Comparison of ENCODE assay signal across 10 cellular contexts in the genomic region with DNA sequence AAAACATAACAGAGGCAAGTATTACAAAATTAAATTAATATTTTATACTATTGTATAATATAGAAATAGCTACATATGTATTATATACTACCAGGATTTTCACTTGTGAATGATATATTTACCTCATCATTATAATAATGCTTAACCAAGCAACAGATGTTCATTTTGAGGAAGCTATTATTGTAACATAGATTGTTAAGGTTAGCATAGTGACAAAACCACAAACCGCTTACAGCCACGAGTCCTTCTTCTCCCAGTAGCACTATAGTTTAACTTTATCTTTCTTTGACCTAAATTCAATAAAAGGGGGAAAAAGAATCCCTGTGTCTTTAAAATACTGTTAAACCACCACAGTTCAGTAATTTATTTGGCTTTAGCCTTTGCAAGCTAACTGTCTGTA.
DNase-seq lines count a peak whose midpoint lies in the region; ATAC-seq, FAIRE-seq and TF ChIP-seq lines count a peak whose summit lies in the region.
"Had no signal": no experiment of that assay in that cellular context is flagged by ENCODE, and none has a peak within 500 bp of the region (broad histone marks: within the 10 kb centered on the region; RNA-seq: fewer than 3 reads in every experiment).

No MANE protein-coding gene starts in this region.

- POLR2A ChIA-PET in activated CD8-positive, alpha-beta T cell treated with anti-CD3 and anti-CD28 coated beads for 36 hours (lab: Charles Lee) = no interaction called here
- POLR2A ChIA-PET in MCF 10A (lab: Yijun Ruan, JAX) = no interaction called here

- peaks cover 20% of the 10 kb centered on the region for H3K4me1 Mint-ChIP-seq in activated CD8-positive, alpha-beta T cell treated with anti-CD3 and anti-CD28 coated beads for 36 hours (ENCODE audit: low read depth)
- no peaks in the 10 kb centered on the region for H3K4me1 Mint-ChIP-seq in MCF 10A (ENCODE audit: insufficient read depth, unreplicated experiment)

- CTCF ChIA-PET in activated CD8-positive, alpha-beta T cell treated with anti-CD3 and anti-CD28 coated beads for 36 hours (lab: Charles Lee) = no interaction called here
- CTCF ChIA-PET in MCF 10A (lab: Yijun Ruan, JAX) = no interaction called here

- ATAC-seq in GM21717 (IDR thresholded peaks at IDR 0.05; ENCODE audit: unreplicated experiment) (peak; percentile 66), HG03558 (IDR thresholded peaks at IDR 0.05; ENCODE audit: extremely low read depth, unreplicated experiment) (peak; percentile 96)
- peak; percentile 51 for ATAC-seq in activated CD8-positive, alpha-beta T cell treated with anti-CD3 and anti-CD28 coated beads for 36 hours
- ATAC-seq in activated naive CD4-positive, alpha-beta T cell treated with anti-CD3 and anti-CD28 coated beads, Interleukin-2, amount 50 U/mL, for 72 hours = no peak

- BruUV-seq in MCF 10A (replicated peaks; lab: Mats Ljungman, UMichigan) = no TSS peak

- TF ChIP-seq CTCF in activated CD8-positive, alpha-beta T cell treated with anti-CD3 and anti-CD28 coated beads for 36 hours (IDR thresholded peaks at IDR 0.05) = no peak
- TF ChIP-seq CTCF in MCF 10A (IDR thresholded peaks at IDR 0.05; ENCODE audit: unreplicated experiment) = no peak
- no peak for TF ChIP-seq CTCF in GM10266 (IDR thresholded peaks at IDR 0.05; ENCODE audit: control insufficient read depth, insufficient read depth, low read depth, missing control alignments)

- FAIRE-seq in GM18507 (lab: Jason Lieb, UNC) = peak; percentile 57

- H3K27ac Mint-ChIP-seq in activated CD8-positive, alpha-beta T cell treated with anti-CD3 and anti-CD28 coated beads for 36 hours = no peak overlapping the region
- no peak overlapping the region for H3K27ac Mint-ChIP-seq in MCF 10A (ENCODE audit: low read depth, unreplicated experiment)
- no peak overlapping the region for H3K27ac Mint-ChIP-seq in activated naive CD4-positive, alpha-beta T cell treated with anti-CD3 and anti-CD28 coated beads, Interleukin-2, amount 50 U/mL, for 72 hours

- intact Hi-C loops in activated CD8-positive, alpha-beta T cell treated with anti-CD3 and anti-CD28 coated beads for 36 hours (cut with micrococcal nuclease) = loop anchor here (10.0 kb wide), 1 partner anchor 69 kb away; no protein-coding TSS in a partner anchor
- intact Hi-C loops in MCF 10A (cut with micrococcal nuclease) = no loop called here

- DNase-seq in GM18507 (ENCODE audit: extremely low spot score, insufficient read length, low read depth) = no peak
- peak; percentile 22 for DNase-seq in activated CD8-positive, alpha-beta T cell treated with anti-CD3 and anti-CD28 coated beads for 36 hours
- DNase-seq in OCI-M2 (lab: John Stamatoyannopoulos, UW; ENCODE audit: unreplicated experiment) = no peak
- no peak for DNase-seq in MCF 10A (ENCODE audit: unreplicated experiment)
- no peak for DNase-seq in GM10266 (ENCODE audit: extremely low spot score)
- no peak for DNase-seq in activated naive CD4-positive, alpha-beta T cell treated with anti-CD3 and anti-CD28 coated beads, Interleukin-2, amount 50 U/mL, for 72 hours (ENCODE audit: low spot score in 2 of 2)
- DNase-seq: activated CD4-positive, alpha-beta T cell treated with anti-CD3 and anti-CD28 coated beads for 1 hour; NCI-H1417 treated with DMSO at 0.1 percent for 48 hours had no signal

- H3K36me3 Mint-ChIP-seq in activated CD8-positive, alpha-beta T cell treated with anti-CD3 and anti-CD28 coated beads for 36 hours (ENCODE audit: low read depth) = no peaks in the 10 kb centered on the region
- no peaks in the 10 kb centered on the region for H3K36me3 Mint-ChIP-seq in MCF 10A (ENCODE audit: insufficient read depth, unreplicated experiment)
- H3K36me3 Mint-ChIP-seq in activated naive CD4-positive, alpha-beta T cell treated with anti-CD3 and anti-CD28 coated beads, Interleukin-2, amount 50 U/mL, for 72 hours = no peaks in the 10 kb centered on the region

- no peak overlapping the region for H3K4me3 Mint-ChIP-seq in activated CD8-positive, alpha-beta T cell treated with anti-CD3 and anti-CD28 coated beads for 36 hours
- no peak overlapping the region for H3K4me3 Mint-ChIP-seq in MCF 10A (ENCODE audit: unreplicated experiment)

- H3K27me3 Mint-ChIP-seq in activated CD8-positive, alpha-beta T cell treated with anti-CD3 and anti-CD28 coated beads for 36 hours = no peaks in the 10 kb centered on the region
- H3K27me3 Mint-ChIP-seq in MCF 10A (ENCODE audit: insufficient read depth, unreplicated experiment) = no peaks in the 10 kb centered on the region

- peaks cover 2% of the 10 kb centered on the region for H3K9me3 Mint-ChIP-seq in activated CD8-positive, alpha-beta T cell treated with anti-CD3 and anti-CD28 coated beads for 36 hours
- no peaks in the 10 kb centered on the region for H3K9me3 Mint-ChIP-seq in MCF 10A (ENCODE audit: unreplicated experiment)
- H3K9me3 Mint-ChIP-seq in activated naive CD4-positive, alpha-beta T cell treated with anti-CD3 and anti-CD28 coated beads, Interleukin-2, amount 50 U/mL, for 72 hours = no peaks in the 10 kb centered on the region

Comparison
In these comparisons a context has a peak if more than half of its experiments do, and no peak if none do; other contexts are left out.
1. ATAC-seq: peak in GM21717 (single experiment), HG03558 (single experiment) and activated CD8-positive, alpha-beta T cell treated with anti-CD3 and anti-CD28 coated beads for 36 hours (single experiment); none in activated naive CD4-positive, alpha-beta T cell treated with anti-CD3 and anti-CD28 coated beads, Interleukin-2, amount 50 U/mL, for 72 hours (0 of 2).